2 cellular contexts compared by ENCODE assay signal in genomic region chr12:55981882-55982281, GRCh38. TPM values are rescaled to one million over a fixed set of nuclear protein-coding genes. Genes with fewer than 3 reads are reported as not detected.
"Had no signal": no experiment of that assay in that cellular context is flagged by ENCODE, and none has a peak within 500 bp of the region (broad histone marks: within the 10 kb centered on the region; RNA-seq: fewer than 3 reads in every experiment).

No MANE protein-coding gene starts in this region.

RNA-seq across cellular contexts. Expression of gene PMEL, which starts 16.0 kb away (rescaled TPM):
- total RNA-seq: activated B cell treated with CpG ODN at 0.5 μM for 24 hours, ascending aorta had no signal
